19 cellular contexts compared by ENCODE assay signal in the genomic region with DNA sequence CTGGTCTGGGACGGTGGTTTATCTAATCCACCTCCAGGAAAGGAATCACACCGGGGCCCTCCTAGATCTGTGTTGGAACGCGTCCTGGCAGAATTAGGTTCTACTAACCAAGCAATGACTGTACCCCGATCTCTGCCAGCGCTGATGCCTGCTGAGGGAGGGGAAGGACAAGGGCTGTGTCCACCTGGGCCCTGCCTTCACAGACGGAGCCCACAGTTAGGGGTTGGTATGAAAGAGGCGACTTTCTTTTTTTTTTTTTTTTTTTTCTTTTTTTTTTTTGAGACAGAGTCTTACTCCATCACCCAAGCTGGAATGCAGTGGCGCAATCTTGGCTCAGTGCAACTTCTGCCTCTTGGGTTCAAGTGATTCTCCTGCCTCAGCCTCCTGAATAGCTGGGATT. TPM values are rescaled to one million over a fixed set of nuclear protein-coding genes. Genes with fewer than 3 reads are reported as not detected.
DNase-seq lines count a peak whose midpoint lies in the region; FAIRE-seq and TF ChIP-seq lines count a peak whose summit lies in the region.
"Had no signal": no experiment of that assay in that cellular context is flagged by ENCODE, and none has a peak within 500 bp of the region (broad histone marks: within the 10 kb centered on the region; RNA-seq: fewer than 3 reads in every experiment).

No MANE protein-coding gene starts in this region.

- no peaks in the 10 kb centered on the region for H3K27me3 ChIP-seq in mammary epithelial cell (ENCODE audit: insufficient read depth, low read length)
- H3K27me3 ChIP-seq in suprapubic skin, result peaks cover 7% of the 10 kb centered on the region
- H3K27me3 ChIP-seq: SJSA1 had no signal

- no peak for TF ChIP-seq CTCF in mammary epithelial cell (conservative IDR thresholded peaks at IDR 0.05 in 1 of 2, IDR thresholded peaks at IDR 0.05 in 1 of 2; ENCODE audit: extremely low read depth in 1 of 2, insufficient read depth in 1 of 2, low read depth in 1 of 2, low read length in 2 of 2)
- no peak for TF ChIP-seq CTCF in suprapubic skin (IDR thresholded peaks at IDR 0.05)

- H3K9me3 ChIP-seq in mammary epithelial cell (replicated peaks; ENCODE audit: insufficient read depth, low read length), result no peaks in the 10 kb centered on the region
- H3K9me3 ChIP-seq in suprapubic skin, result no peaks in the 10 kb centered on the region
- H3K9me3 ChIP-seq: mucosa of descending colon, SJSA1 had no signal

- TF ChIP-seq EP300 in Ishikawa (IDR thresholded peaks at IDR 0.05; ENCODE audit: borderline replicate concordance), result no peak
- TF ChIP-seq EP300 in suprapubic skin (IDR thresholded peaks at IDR 0.05), result no peak

- dilution Hi-C loops in mammary epithelial cell (cut with HindIII; ENCODE audit: low sequenced_read_pairs), result loop anchor here (10.0 kb wide), 1 partner anchor 623 kb away; no protein-coding TSS in a partner anchor

- DNase-seq in mammary epithelial cell (peak; percentile 88), glomerular visceral epithelial cell (ENCODE audit: extremely low spot score) (peak; percentile 31), suprapubic skin (ENCODE audit: low spot score in 2 of 2) (peak in 1 of 2 donors; percentile 55), GM12892 (ENCODE audit: insufficient read length) (no peak), UCSD-AML1 (lab: John Stamatoyannopoulos, UW; ENCODE audit: unreplicated experiment) (no peak), NCI-H2029 treated with DMSO at 0.1 percent for 48 hours (lab: John Stamatoyannopoulos, UW) (no peak)
- DNase-seq: activated CD4-positive, alpha-beta T cell treated with anti-CD3 and anti-CD28 coated beads for 36 hours; effector CD8-positive, alpha-beta T cell; Kasumi-1; mucosa of descending colon; NCI-H1105 treated with DMSO at 0.1 percent for 48 hours; right cardiac atrium; stimulated activated naive CD4-positive, alpha-beta T cell treated with Interleukin-2 at 50 U/mL for 16 hours; T-helper 9 cell had no signal

- no peaks in the 10 kb centered on the region for H4K20me1 ChIP-seq in mammary epithelial cell (ENCODE audit: insufficient read depth, low read length)

- BruUV-seq in mammary epithelial cell (replicated peaks; lab: Mats Ljungman, UMichigan), result no TSS peak

- no peak overlapping the region for H2AFZ ChIP-seq in mammary epithelial cell (ENCODE audit: low read depth, low read length)

- CTCF ChIA-PET in mammary epithelial cell (lab: Charles Lee; ENCODE audit: low non-redundant PET), result interaction anchor here (0.8 kb wide), 1 partner anchor 11 kb away, joined by 3 read pairs; no protein-coding TSS in a partner anchor

- no peak for TF ChIP-seq POLR2A in suprapubic skin (IDR thresholded peaks at IDR 0.05)
- no peak for TF ChIP-seq POLR2A in GM12892 (IDR thresholded peaks at IDR 0.05; ENCODE audit: low read depth, low read length)

- WGBS in mammary epithelial cell (ENCODE audit: low coverage, missing lambda C conversion rate), result 8% methylated on average over 7 of the region's 9 CpGs
- 61% methylated on average over 9 of the region's 9 CpGs for WGBS in suprapubic skin

- no peak for FAIRE-seq in GM12892 (lab: Jason Lieb, UNC)

- no peak overlapping the region for H3K4me3 ChIP-seq in mammary epithelial cell (replicated peaks in 1 of 3; ENCODE audit: insufficient read depth in 1 of 3, low read depth in 2 of 3, low read length in 3 of 3)
- H3K4me3 ChIP-seq in suprapubic skin, result no peak overlapping the region
- H3K4me3 ChIP-seq: mucosa of descending colon, SJSA1 had no signal

- H3K27ac ChIP-seq in mammary epithelial cell (ENCODE audit: insufficient read depth, low read depth, low read length) (peak overlapping the region; percentile 87), suprapubic skin (peak overlapping the region; percentile 48)

- no peaks in the 10 kb centered on the region for H3K79me2 ChIP-seq in mammary epithelial cell (ENCODE audit: insufficient read depth, low read length)

- peaks cover 66% of the 10 kb centered on the region for H3K4me1 ChIP-seq in mammary epithelial cell (ENCODE audit: insufficient read depth, low read length)
- H3K4me1 ChIP-seq in suprapubic skin, result peaks cover 10% of the 10 kb centered on the region

- in situ Hi-C loops in mammary epithelial cell (cut with MboI; ENCODE audit: low sequenced_read_pairs in 2 of 2), result no loop called here

- no peak for TF ChIP-seq RAD21 in Ishikawa (IDR thresholded peaks at IDR 0.05; ENCODE audit: low read depth)

- H3K36me3 ChIP-seq in mammary epithelial cell (ENCODE audit: insufficient read depth, low read length) (no peaks in the 10 kb centered on the region), suprapubic skin (no peaks in the 10 kb centered on the region)
- H3K36me3 ChIP-seq: SJSA1 had no signal

- H3K9ac ChIP-seq in mammary epithelial cell (ENCODE audit: insufficient read depth, low read length), result peak overlapping the region; percentile 74

- intact Hi-C loops in mammary epithelial cell (cut with micrococcal nuclease), result loop anchor here (1.0 kb wide), 1 partner anchor 16 kb away; no protein-coding TSS in a partner anchor

- peak overlapping the region; percentile 15 for H3K4me2 ChIP-seq in mammary epithelial cell (ENCODE audit: insufficient read depth, low read depth, low read length)

TF ChIP-seq in Ishikawa, 13 proteins besides CTCF, POLR2A, EP300 and RAD21:
- peak; percentile 77 for TF ChIP-seq CEBPB (IDR thresholded peaks at IDR 0.05)
- TF ChIP-seq ZBTB7A (IDR thresholded peaks at IDR 0.05; ENCODE audit: low read depth), result no peak
TF ChIP-seq in Ishikawa: peak in this region for 1.

RNA-seq across cellular contexts. Expression of gene KRT19, which starts 9.9 kb away (rescaled TPM):
- total RNA-seq in mammary epithelial cell (10 to 100 TPM in 1 of 2 donors, not detected in 1; 29.3 TPM), suprapubic skin (100 to 1,000 TPM; 180 to 307 (median 215) TPM)
- 1.7 TPM for polyA plus RNA-seq in mammary epithelial cell
- polyA minus RNA-seq in mammary epithelial cell, result not detected
- polyA plus RNA-seq in GM12892 (2012; ENCODE audit: missing spikeins), result not detected
- total RNA-seq: activated CD4-positive, alpha-beta T cell treated with anti-CD3 and anti-CD28 coated beads for 36 hours; OCI-LY7; SJSA1 had no signal

RNA-seq across cellular contexts. Expression of gene KRT15, which starts 19.3 kb away (rescaled TPM):
- total RNA-seq in mammary epithelial cell (1,000 to 10,000 TPM in 1 of 2 donors, 100 to 1,000 TPM in 1; 302 to 1,980 TPM), suprapubic skin (1,000 to 10,000 TPM in 3 of 4 donors, 100 to 1,000 TPM in 1; 690 to 2,507 (median 1,431) TPM)
- polyA plus RNA-seq in mammary epithelial cell, result 2,083 TPM
- 1,726 TPM for polyA minus RNA-seq in mammary epithelial cell
- not detected for polyA plus RNA-seq in GM12892 (2012; ENCODE audit: missing spikeins)
- total RNA-seq: activated CD4-positive, alpha-beta T cell treated with anti-CD3 and anti-CD28 coated beads for 36 hours; OCI-LY7 had no signal
- polyA plus RNA-seq: right cardiac atrium had no signal

RNA-seq across cellular contexts. Expression of gene KRT13, which starts 32.6 kb away (rescaled TPM):
- total RNA-seq in mammary epithelial cell, result 1 to 10 TPM in 1 of 2 donors, under 1 TPM in 1; 0.17 to 1.4 TPM
- 1.2 TPM for polyA plus RNA-seq in mammary epithelial cell
- not detected for polyA minus RNA-seq in mammary epithelial cell
- total RNA-seq in suprapubic skin, result under 1 TPM in 1 of 4 donors, not detected in 3; 0.51 TPM
- polyA plus RNA-seq in GM12892 (2012; ENCODE audit: missing spikeins), result not detected
- total RNA-seq: activated CD4-positive, alpha-beta T cell treated with anti-CD3 and anti-CD28 coated beads for 36 hours; OCI-LY7; right cardiac atrium; SJSA1 had no signal

RNA-seq across cellular contexts. Expression of gene KRT9, which starts 33.9 kb away (rescaled TPM):
- total RNA-seq in mammary epithelial cell (under 1 TPM; 0.17 to 0.80 TPM), suprapubic skin (1 to 10 TPM in 1 of 4 donors, under 1 TPM in 3; 0.68 to 1.6 (median 0.82) TPM)
- 0.35 TPM for polyA plus RNA-seq in mammary epithelial cell
- polyA minus RNA-seq in mammary epithelial cell, result not detected
- polyA plus RNA-seq in GM12892 (2012; ENCODE audit: missing spikeins), result not detected
- total RNA-seq: activated CD4-positive, alpha-beta T cell treated with anti-CD3 and anti-CD28 coated beads for 36 hours; mucosa of descending colon; OCI-LY7; right cardiac atrium; SJSA1; urinary bladder had no signal
- polyA plus RNA-seq: adipose tissue, right cardiac atrium, urinary bladder had no signal

RNA-seq across cellular contexts. Expression of gene KRT36, which starts 48.3 kb away (rescaled TPM):
- total RNA-seq in mammary epithelial cell (not detected), suprapubic skin (1 to 10 TPM in 2 of 4 donors, under 1 TPM in 1, not detected in 1; 0.79 to 3.9 (median 1.2) TPM)
- polyA plus RNA-seq in mammary epithelial cell, result not detected
- not detected for polyA minus RNA-seq in mammary epithelial cell
- polyA plus RNA-seq in GM12892 (2012; ENCODE audit: missing spikeins), result not detected
- total RNA-seq: activated CD4-positive, alpha-beta T cell treated with anti-CD3 and anti-CD28 coated beads for 36 hours; mucosa of descending colon; OCI-LY7; right cardiac atrium; SJSA1; urinary bladder had no signal
- polyA plus RNA-seq: adipose tissue, right cardiac atrium, urinary bladder had no signal

Comparison
In these comparisons a context has a peak if more than half of its experiments do, and no peak if none do; other contexts are left out.
1. DNase-seq: peak in mammary epithelial cell (single experiment) and glomerular visceral epithelial cell (single experiment); none in GM12892 (single experiment), UCSD-AML1 (single experiment) and NCI-H2029 treated with DMSO at 0.1 percent for 48 hours (single experiment).
2. RNA of gene KRT19, which starts 9.9 kb away (total RNA-seq): 180 to 307 TPM in suprapubic skin; 29.3 TPM in mammary epithelial cell; every median in the first group is over 4 times any median in the second.